Comparison of ENCODE assay signal across 12 cellular contexts in the genomic region with DNA sequence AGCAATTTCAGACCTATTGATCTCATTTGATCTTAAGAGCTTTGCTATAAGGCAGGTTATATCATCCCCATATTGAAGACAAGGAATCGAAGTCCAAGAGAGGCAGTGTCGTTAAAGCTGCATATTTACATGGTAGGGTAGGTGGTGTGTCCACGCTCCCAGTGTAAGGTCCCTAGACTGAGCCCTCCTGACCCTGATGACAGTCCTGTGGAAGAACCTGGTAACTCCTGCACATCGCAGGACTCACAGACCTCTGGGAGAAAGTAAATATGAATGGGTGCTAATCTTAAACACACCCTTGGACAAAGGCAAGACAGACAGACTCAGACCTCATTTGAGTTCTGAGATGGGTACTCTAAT. TPM values are rescaled to one million over a fixed set of nuclear protein-coding genes. Genes with fewer than 3 reads are reported as not detected.
A peak's percentile ranks its signal among the peaks of the same experiment; 100 is the strongest.
DNase-seq lines count a peak whose midpoint lies in the region; ATAC-seq and TF ChIP-seq lines count a peak whose summit lies in the region.
"Had no signal": no experiment of that assay in that cellular context is flagged by ENCODE, and none has a peak within 500 bp of the region (broad histone marks: within the 10 kb centered on the region; RNA-seq: fewer than 3 reads in every experiment).

No MANE protein-coding gene starts in this region.

- no peaks in the 10 kb centered on the region for H3K36me3 ChIP-seq in CD8-positive, alpha-beta memory T cell (ENCODE audit: insufficient read depth, low read length)
- H3K36me3 ChIP-seq in right lobe of liver (no peaks in the 10 kb centered on the region), brain microvascular endothelial cell (replicated peaks) (no peaks in the 10 kb centered on the region)
- H3K36me3 ChIP-seq: SJSA1 had no signal

- peak overlapping the region; percentile 85 to 98 (median 92) for H3K4me3 Mint-ChIP-seq in CD8-positive, alpha-beta memory T cell

- peak overlapping the region; percentile 87 for H3K27ac ChIP-seq in CD8-positive, alpha-beta memory T cell (ENCODE audit: low read depth, low read length)
- peak overlapping the region in 2 of 3 donors; percentile 20 to 45 for H3K27ac ChIP-seq in right lobe of liver
- H3K27ac ChIP-seq in brain microvascular endothelial cell = no peak overlapping the region
- H3K27ac ChIP-seq: SJSA1 had no signal

- no peak for TF ChIP-seq CTCF in right lobe of liver (IDR thresholded peaks at IDR 0.05)
- no peak for TF ChIP-seq CTCF in brain microvascular endothelial cell (IDR thresholded peaks at IDR 0.05; ENCODE audit: low read depth, low read length, missing control alignments)

- no peaks in the 10 kb centered on the region for H3K9me3 Mint-ChIP-seq in CD8-positive, alpha-beta memory T cell
- H3K9me3 Mint-ChIP-seq: activated naive CD4-positive, alpha-beta T cell treated with anti-CD3 and anti-CD28 coated beads, Interleukin-2, amount 10 ng/mL, durations not matched to agents 7 days and 5 days had no signal

- H3K27me3 ChIP-seq in CD8-positive, alpha-beta memory T cell (ENCODE audit: insufficient read depth, low read length, poor library complexity, severe bottlenecking) = no peaks in the 10 kb centered on the region
- H3K27me3 ChIP-seq in right lobe of liver (no peaks in the 10 kb centered on the region), brain microvascular endothelial cell (replicated peaks) (no peaks in the 10 kb centered on the region)

- intact Hi-C loops in right lobe of liver (cut with DNase I) = no loop called here

- H3K9me3 ChIP-seq in CD8-positive, alpha-beta memory T cell (ENCODE audit: low read length) = no peaks in the 10 kb centered on the region
- no peaks in the 10 kb centered on the region for H3K9me3 ChIP-seq in right lobe of liver
- H3K9me3 ChIP-seq: SJSA1 had no signal

- in situ Hi-C loops in brain microvascular endothelial cell (cut with HindIII; ENCODE audit: low pct_ligation_motif_present, low sequenced_read_pairs) = no loop called here

- H3K27ac Mint-ChIP-seq in CD8-positive, alpha-beta memory T cell = peak overlapping the region; percentile 80 to 98 (median 91)

- peaks cover 62 to 89% (median 86%) of the 10 kb centered on the region in 3 donors for H3K4me1 Mint-ChIP-seq in CD8-positive, alpha-beta memory T cell

- POLR2A ChIA-PET in CD8-positive, alpha-beta memory T cell (lab: Charles Lee) = interaction anchor here (1.2 to 1.4 kb wide), 2 partner anchors 100 to 103 kb away, joined by 4 to 5 read pairs; no protein-coding TSS in a partner anchor

- H3K27me3 Mint-ChIP-seq in CD8-positive, alpha-beta memory T cell = peaks cover 0 to 1% of the 10 kb centered on the region in 2 donors

- ATAC-seq in GM19452 (IDR thresholded peaks at IDR 0.05; ENCODE audit: unreplicated experiment) (peak; percentile 4), HG03521 (IDR thresholded peaks at IDR 0.05; ENCODE audit: unreplicated experiment) (peak; percentile 6), right lobe of liver (no peak), HG02970 (IDR thresholded peaks at IDR 0.05; ENCODE audit: low FRiP score, unreplicated experiment) (no peak)

- TF ChIP-seq POLR2A in right lobe of liver (IDR thresholded peaks at IDR 0.05) = no peak

- DNase-seq in CD8-positive, alpha-beta memory T cell = no peak
- DNase-seq in right lobe of liver (no peak), EL (no peak), brain microvascular endothelial cell (no peak)
- DNase-seq in activated naive CD4-positive, alpha-beta T cell treated with anti-CD3 and anti-CD28 coated beads, Interleukin-2, amount 50 U/mL, for 16 hours = no peak
- DNase-seq: activated naive CD4-positive, alpha-beta T cell treated with anti-CD3 and anti-CD28 coated beads, Interleukin-2, amount 10 ng/mL, durations not matched to agents 7 days and 5 days; DMS79 had no signal

- WGBS in right lobe of liver (ENCODE audit: insufficient coverage, low coverage, low lambda C conversion rate, missing lambda C conversion rate) = 46% methylated on average over 4 of the region's 4 CpGs

- CTCF ChIA-PET in CD8-positive, alpha-beta memory T cell (lab: Charles Lee) = interaction anchor here (1.0 to 1.5 kb wide), 6 partner anchors 28 to 237 kb away, joined by 3 to 5 read pairs (median 3); a partner anchor contains a TSS

- peaks cover 42% of the 10 kb centered on the region for H3K4me1 ChIP-seq in CD8-positive, alpha-beta memory T cell (ENCODE audit: insufficient read depth, low read length)
- H3K4me1 ChIP-seq in right lobe of liver = peaks cover 0 to 4% (median 0%) of the 10 kb centered on the region in 4 donors
- H3K4me1 ChIP-seq: SJSA1 had no signal

- peak overlapping the region; percentile 84 for H3K4me3 ChIP-seq in CD8-positive, alpha-beta memory T cell (ENCODE audit: low read length)
- H3K4me3 ChIP-seq in right lobe of liver = no peak overlapping the region
- H3K4me3 ChIP-seq in brain microvascular endothelial cell (ENCODE audit: low read depth, low read length) = no peak overlapping the region
- H3K4me3 ChIP-seq: SJSA1 had no signal

- H3K36me3 Mint-ChIP-seq in CD8-positive, alpha-beta memory T cell = peaks cover 0 to 35% (median 6%) of the 10 kb centered on the region in 3 donors
- H3K36me3 Mint-ChIP-seq: activated naive CD4-positive, alpha-beta T cell treated with anti-CD3 and anti-CD28 coated beads, Interleukin-2, amount 10 ng/mL, durations not matched to agents 7 days and 5 days had no signal

RNA-seq across cellular contexts. Expression of a gene that starts 0.6 kb away (rescaled TPM):
- 10 to 100 TPM; 20.8 to 25.1 TPM for total RNA-seq in CD8-positive, alpha-beta memory T cell
- polyA plus RNA-seq in CD8-positive, alpha-beta memory T cell = 178 TPM
- 10 to 100 TPM in 5 of 6 experiments, 1 to 10 TPM in 1; 8.6 to 66.7 (median 23.0) TPM for total RNA-seq in right lobe of liver
- total RNA-seq: SJSA1 had no signal

RNA-seq across cellular contexts. Expression of a gene that starts 1.7 kb away (rescaled TPM):
- 10 to 100 TPM; 69.8 to 71.7 TPM for total RNA-seq in CD8-positive, alpha-beta memory T cell
- polyA plus RNA-seq in CD8-positive, alpha-beta memory T cell = 156 TPM
- 10 to 100 TPM; 10.0 to 74.8 (median 26.3) TPM for total RNA-seq in right lobe of liver
- total RNA-seq: SJSA1 had no signal
- polyA plus RNA-seq: neural cell had no signal

Comparison
In these comparisons a context has a peak if more than half of its experiments do, and no peak if none do; other contexts are left out.
1. ATAC-seq: peak in GM19452 (single experiment) and HG03521 (single experiment); none in right lobe of liver (0 of 4) and HG02970 (single experiment).